In genomic region chrX:154315416-154315815, GRCh38 we compare ENCODE assay signal across 32 cellular contexts. TPM values are rescaled to one million over a fixed set of nuclear protein-coding genes. Genes with fewer than 3 reads are reported as not detected.
"Had no signal": no experiment of that assay in that cellular context is flagged by ENCODE, and none has a peak within 500 bp of the region (broad histone marks: within the 10 kb centered on the region; RNA-seq: fewer than 3 reads in every experiment).

No MANE protein-coding gene starts in this region.

- H3K36me3 ChIP-seq: stomach, suprapubic skin, thoracic aorta, thyroid gland, tibial artery, tibial nerve, transverse colon, upper lobe of left lung, upper lobe of right lung, uterus, vagina had no signal

- H3K27ac ChIP-seq: stomach, suprapubic skin, testis, thoracic aorta, thyroid gland, tibial artery, tibial nerve, transverse colon, upper lobe of left lung, upper lobe of right lung, uterus, vagina had no signal

- ATAC-seq: stimulated activated effector memory CD8-positive, alpha-beta T cell treated with anti-CD3 and anti-CD28 coated beads, Interleukin-12 subunit alpha, Interleukin-12 subunit beta, amount 100 ng/mL, for 72 hours; stimulated activated memory B cell treated with anti-CD40 and anti-IgM and Interleukin-4, amounts not matched to agents 10 μg/mL and 1 μg/mL and 100 μg/mL, for 72 hours; stimulated activated naive B cell treated with anti-CD40 and anti-IgM and Interleukin-4, amounts not matched to agents 10 μg/mL and 1 μg/mL and 100 μg/mL, for 72 hours; stimulated activated naive CD8-positive, alpha-beta T cell treated with anti-CD3 and anti-CD28 coated beads, Interleukin-15, amount 100 ng/mL, for 72 hours; stimulated activated naive CD8-positive, alpha-beta T cell treated with anti-CD3 and anti-CD28 coated beads, Interleukin-15, Interleukin-2, amounts not matched to agents 100 U/mL and 50 U/mL, for 24 hours; upper lobe of right lung had no signal

- H3K36me3 Mint-ChIP-seq: stimulated activated effector memory CD8-positive, alpha-beta T cell treated with anti-CD3 and anti-CD28 coated beads, Interleukin-12 subunit alpha, Interleukin-12 subunit beta, amount 100 ng/mL, for 72 hours; stimulated activated memory B cell treated with anti-CD40 and anti-IgM and Interleukin-4, amounts not matched to agents 10 μg/mL and 1 μg/mL and 100 μg/mL, for 72 hours; stimulated activated naive B cell treated with anti-CD40 and anti-IgM and Interleukin-4, amounts not matched to agents 10 μg/mL and 1 μg/mL and 100 μg/mL, for 72 hours; type B pancreatic cell had no signal

- DNase-seq: stimulated activated CD4-positive, alpha-beta T cell treated with anti-CD3 and anti-CD28 coated beads, Interleukin-2, amount 100 ng/mL, for 48 hours; stimulated activated CD4-positive, alpha-beta T cell treated with anti-CD3 and anti-CD28 coated beads, Interleukin-4, amount 100 ng/mL, for 1 hour; stimulated activated CD4-positive, alpha-beta T cell treated with anti-CD3 and anti-CD28 coated beads, Interleukin-4, amount 100 ng/mL, for 24 hours; stimulated activated CD4-positive, alpha-beta T cell treated with anti-CD3 and anti-CD28 coated beads, Interleukin-4, amount 100 ng/mL, for 4 hours; stimulated activated CD8-positive, alpha-beta memory T cell treated with anti-CD3 and anti-CD28 coated beads, Interleukin-4, amount 100 ng/mL, for 48 hours; stimulated activated naive B cell treated with anti-CD40 and anti-IgM and Interleukin-4, amounts not matched to agents 10 μg/mL and 1 μg/mL and 100 μg/mL, for 72 hours; stimulated activated naive CD4-positive, alpha-beta T cell; stimulated activated naive CD4-positive, alpha-beta T cell treated with Interleukin-2 at 50 U/mL for 16 hours; stimulated activated naive CD8-positive, alpha-beta T cell treated with anti-CD3 and anti-CD28 coated beads, Interleukin-15, amount 100 ng/mL, for 72 hours; stimulated activated naive CD8-positive, alpha-beta T cell treated with anti-CD3 and anti-CD28 coated beads, Interleukin-15, Interleukin-2, amounts not matched to agents 100 U/mL and 50 U/mL, for 24 hours; stomach; substantia nigra; testis; thyroid gland; tibial artery; transverse colon; trophoblast cell; upper lobe of left lung; upper lobe of right lung; uterus had no signal

- H3K4me1 ChIP-seq: stomach, suprapubic skin, testis, thyroid gland, tibial artery, tibial nerve, transverse colon, upper lobe of left lung, upper lobe of right lung, uterus, vagina had no signal

- H3K27ac Mint-ChIP-seq: stimulated activated effector memory CD8-positive, alpha-beta T cell treated with anti-CD3 and anti-CD28 coated beads, Interleukin-12 subunit alpha, Interleukin-12 subunit beta, amount 100 ng/mL, for 72 hours; stimulated activated memory B cell treated with anti-CD40 and anti-IgM and Interleukin-4, amounts not matched to agents 10 μg/mL and 1 μg/mL and 100 μg/mL, for 72 hours; stimulated activated naive B cell treated with anti-CD40 and anti-IgM and Interleukin-4, amounts not matched to agents 10 μg/mL and 1 μg/mL and 100 μg/mL, for 72 hours; type B pancreatic cell had no signal

- H3K27me3 Mint-ChIP-seq: stimulated activated memory B cell treated with anti-CD40 and anti-IgM and Interleukin-4, amounts not matched to agents 10 μg/mL and 1 μg/mL and 100 μg/mL, for 72 hours; stimulated activated naive CD8-positive, alpha-beta T cell treated with anti-CD3 and anti-CD28 coated beads, Interleukin-15, amount 100 ng/mL, for 72 hours; stimulated activated naive CD8-positive, alpha-beta T cell treated with anti-CD3 and anti-CD28 coated beads, Interleukin-15, Interleukin-2, amounts not matched to agents 100 ng/mL and 50 ng/mL, for 24 hours had no signal

- H3K4me3 ChIP-seq: stomach, suprapubic skin, testis, thoracic aorta, thyroid gland, tibial artery, tibial nerve, transverse colon, upper lobe of left lung, upper lobe of right lung, uterus, vagina had no signal

- H3K9me3 Mint-ChIP-seq: stimulated activated effector memory CD8-positive, alpha-beta T cell treated with anti-CD3 and anti-CD28 coated beads, Interleukin-12 subunit alpha, Interleukin-12 subunit beta, amount 100 ng/mL, for 72 hours; stimulated activated memory B cell treated with anti-CD40 and anti-IgM and Interleukin-4, amounts not matched to agents 10 μg/mL and 1 μg/mL and 100 μg/mL, for 72 hours; stimulated activated naive B cell treated with anti-CD40 and anti-IgM and Interleukin-4, amounts not matched to agents 10 μg/mL and 1 μg/mL and 100 μg/mL, for 72 hours; stimulated activated naive CD8-positive, alpha-beta T cell treated with anti-CD3 and anti-CD28 coated beads, Interleukin-15, amount 100 ng/mL, for 72 hours; stimulated activated naive CD8-positive, alpha-beta T cell treated with anti-CD3 and anti-CD28 coated beads, Interleukin-15, Interleukin-2, amounts not matched to agents 100 ng/mL and 50 ng/mL, for 24 hours had no signal

- H3K9me3 ChIP-seq: stomach, suprapubic skin, testis, thoracic aorta, thyroid gland, tibial artery, tibial nerve, transverse colon, upper lobe of left lung, upper lobe of right lung, uterus, vagina had no signal

- H3K4me3 Mint-ChIP-seq: stimulated activated effector memory CD8-positive, alpha-beta T cell treated with anti-CD3 and anti-CD28 coated beads, Interleukin-12 subunit alpha, Interleukin-12 subunit beta, amount 100 ng/mL, for 72 hours; stimulated activated memory B cell treated with anti-CD40 and anti-IgM and Interleukin-4, amounts not matched to agents 10 μg/mL and 1 μg/mL and 100 μg/mL, for 72 hours; stimulated activated naive B cell treated with anti-CD40 and anti-IgM and Interleukin-4, amounts not matched to agents 10 μg/mL and 1 μg/mL and 100 μg/mL, for 72 hours; stimulated activated naive CD8-positive, alpha-beta T cell treated with anti-CD3 and anti-CD28 coated beads, Interleukin-15, amount 100 ng/mL, for 72 hours; stimulated activated naive CD8-positive, alpha-beta T cell treated with anti-CD3 and anti-CD28 coated beads, Interleukin-15, Interleukin-2, amounts not matched to agents 100 ng/mL and 50 ng/mL, for 24 hours; type B pancreatic cell had no signal

- H3K27me3 ChIP-seq: suprapubic skin, testis, thyroid gland, tibial artery, transverse colon, upper lobe of left lung, upper lobe of right lung, uterus, vagina had no signal

RNA-seq across cellular contexts. Expression of gene TKTL1, which starts 19.8 kb away (rescaled TPM):
- total RNA-seq: stomach, tibial nerve, transverse colon, upper lobe of right lung, ureter, vagina had no signal
- polyA plus RNA-seq: stomach had no signal

RNA-seq across cellular contexts. Expression of gene TEX28, which starts 20.5 kb away (rescaled TPM):
- total RNA-seq: stomach, subcutaneous adipose tissue, temporal lobe, thoracic aorta, thyroid gland, tibial nerve, transverse colon, upper lobe of left lung, upper lobe of right lung, ureter, urinary bladder, uterus, vagina had no signal
- polyA plus RNA-seq: stomach, urinary bladder had no signal

RNA-seq across cellular contexts. Expression of gene OPN1MW3, which starts 58.0 kb away (rescaled TPM):
- total RNA-seq: stomach, subcutaneous adipose tissue, suprapubic skin, temporal lobe, testis, thoracic aorta, thyroid gland, tibial nerve, transverse colon, upper lobe of left lung, upper lobe of right lung, ureter, urinary bladder, uterus, vagina had no signal
- polyA plus RNA-seq: stomach, urinary bladder had no signal
